27 cellular contexts compared by ENCODE assay signal in genomic region chr21:40445349-40445921, GRCh38.
"Had no signal": no experiment of that assay in that cellular context is flagged by ENCODE, and none has a peak within 500 bp of the region (broad histone marks: within the 10 kb centered on the region; RNA-seq: fewer than 3 reads in every experiment).

No MANE protein-coding gene starts in this region.

- H3K4me3 ChIP-seq: esophagus muscularis mucosa, heart left ventricle, ovary, prostate gland, sigmoid colon, testis, transverse colon had no signal

- H3K27me3 ChIP-seq: esophagus muscularis mucosa, foreskin keratinocyte, heart left ventricle, ovary, sigmoid colon, testis, transverse colon had no signal

- H3K9me3 ChIP-seq: ovary, prostate gland, testis, transverse colon had no signal

- DNase-seq: activated B cell treated with CpG ODN at 0.5 μM for 24 hours; activated CD4-positive, alpha-beta T cell treated with anti-CD3 and anti-CD28 coated beads, Interleukin-2, amount 50 U/mL, for 1 hour; activated CD8-positive, alpha-beta T cell treated with anti-CD3 and anti-CD28 coated beads for 36 hours; activated gamma-delta T cell treated with Interleukin-2 at 50 U/mL for 16 hours; activated naive CD4-positive, alpha-beta T cell treated with anti-CD3 and anti-CD28 coated beads, Interleukin-2, amount 50 U/mL, for 16 hours; activated T-cell treated with anti-CD3 and anti-CD28 coated beads, Interleukin-2, amount 50 U/mL, for 4 hours; amygdala; central memory CD4-positive, alpha-beta T cell; heart left ventricle; hypothalamus; immature natural killer cell; midbrain; naive thymus-derived CD4-positive, alpha-beta T cell; ovary; retina; sigmoid colon; small intestine; stimulated activated CD4-positive, alpha-beta T cell treated with anti-CD3 and anti-CD28 coated beads, Interleukin-15, amount 100 ng/mL, for 24 hours; stimulated activated CD4-positive, alpha-beta T cell treated with anti-CD3 and anti-CD28 coated beads, Interleukin-2, amount 100 ng/mL, for 24 hours; stimulated activated naive CD4-positive, alpha-beta T cell treated with Interleukin-2 at 50 U/mL for 16 hours; T-helper 2 cell; testis; transverse colon had no signal

- ATAC-seq: activated CD8-positive, alpha-beta T cell treated with anti-CD3 and anti-CD28 coated beads for 36 hours; activated T-cell treated with anti-CD3 and anti-CD28 coated beads, Interleukin-2, amount 50 U/mL, for 4 hours; activated T-helper 17 cell treated with anti-CD3 and anti-CD28 coated beads, Interleukin-2, amount 50 U/mL, for 72 hours; foreskin keratinocyte; heart left ventricle; naive thymus-derived CD4-positive, alpha-beta T cell had no signal

- H3K36me3 ChIP-seq: esophagus muscularis mucosa, heart left ventricle, ovary, prostate gland, sigmoid colon, transverse colon had no signal

- FAIRE-seq: small intestine had no signal

- H3K27ac ChIP-seq: esophagus muscularis mucosa, foreskin keratinocyte, heart left ventricle, ovary, prostate gland, sigmoid colon, testis, transverse colon had no signal

- H3K4me1 ChIP-seq: esophagus muscularis mucosa, foreskin keratinocyte, heart left ventricle, prostate gland, sigmoid colon, testis, transverse colon had no signal
